In the genomic region with DNA sequence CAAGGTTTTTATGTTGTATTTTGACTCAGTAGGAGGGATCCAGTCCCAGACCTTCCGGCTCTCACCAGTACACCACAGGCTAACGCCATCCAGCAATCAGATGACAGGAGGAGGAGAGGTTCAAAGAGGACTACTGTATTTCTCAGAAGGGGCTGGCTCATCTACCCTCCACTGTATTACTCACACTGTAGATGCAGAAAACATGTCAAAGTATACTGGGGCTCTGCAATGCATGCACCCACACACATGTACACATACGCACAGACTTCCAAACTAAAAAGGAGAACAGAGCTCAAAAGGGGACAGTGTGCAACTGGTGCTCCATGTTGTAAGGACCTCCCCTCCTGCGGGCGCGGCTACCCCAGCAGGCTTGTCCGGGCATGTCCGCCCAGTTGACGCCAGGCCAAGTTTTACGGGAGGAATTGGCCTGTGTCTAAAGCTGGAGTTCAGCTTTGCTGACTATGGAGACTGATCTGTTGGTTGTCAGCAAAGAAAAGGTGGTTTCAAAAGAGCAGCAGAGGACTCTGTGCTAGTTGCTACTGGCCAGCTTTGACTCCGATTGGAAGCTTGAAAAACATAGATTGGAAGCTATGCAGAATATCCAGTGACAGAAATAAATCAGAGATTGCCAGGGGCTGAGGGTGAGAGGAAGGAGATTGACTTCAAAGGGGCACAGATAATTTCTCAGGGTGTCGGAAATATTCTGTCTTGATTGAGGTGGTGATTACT, we compare ENCODE assay signal across 8 cellular contexts.
DNase-seq lines count a peak whose midpoint lies in the region; ATAC-seq lines count a peak whose summit lies in the region.

No MANE protein-coding gene starts in this region.

- POLR2A ChIA-PET in activated CD4-positive, alpha-beta T cell treated with anti-CD3 and anti-CD28 coated beads for 36 hours (lab: Charles Lee) = interaction anchor here (1.1 kb wide), 1 partner anchor 593 kb away, joined by 3 read pairs; the partner anchor contains the start of gene SPRYD7

- no peak overlapping the region for H3K27ac Mint-ChIP-seq in activated CD4-positive, alpha-beta T cell treated with anti-CD3 and anti-CD28 coated beads for 36 hours

- peak; percentile 94 for ATAC-seq in activated CD4-positive, alpha-beta T cell treated with anti-CD3 and anti-CD28 coated beads for 36 hours
- peak; percentile 96 for ATAC-seq in right cardiac atrium

- no peaks in the 10 kb centered on the region for H3K36me3 Mint-ChIP-seq in activated CD4-positive, alpha-beta T cell treated with anti-CD3 and anti-CD28 coated beads for 36 hours (ENCODE audit: low read depth)

- no peaks in the 10 kb centered on the region for H3K27me3 ChIP-seq in right cardiac atrium (ENCODE audit: control insufficient read depth, insufficient read depth)

- H3K9me3 ChIP-seq in right cardiac atrium (ENCODE audit: control insufficient read depth, low read length) = no peaks in the 10 kb centered on the region

- no peak overlapping the region for H3K4me3 Mint-ChIP-seq in activated CD4-positive, alpha-beta T cell treated with anti-CD3 and anti-CD28 coated beads for 36 hours

- no peaks in the 10 kb centered on the region for H3K27me3 Mint-ChIP-seq in activated CD4-positive, alpha-beta T cell treated with anti-CD3 and anti-CD28 coated beads for 36 hours

- peaks cover 3% of the 10 kb centered on the region for H3K4me1 ChIP-seq in right cardiac atrium (ENCODE audit: control insufficient read depth, insufficient read depth, low read length)

- H3K9me3 Mint-ChIP-seq in activated CD4-positive, alpha-beta T cell treated with anti-CD3 and anti-CD28 coated beads for 36 hours (ENCODE audit: low read depth) = peaks cover 4% of the 10 kb centered on the region

- WGBS in right cardiac atrium = 16% methylated on average over 12 of the region's 12 CpGs

- H3K27ac ChIP-seq in angular gyrus (ENCODE audit: low read depth, low read length) (peak overlapping the region; percentile 83), right cardiac atrium (ENCODE audit: low read length) (peak overlapping the region; percentile 61)

- intact Hi-C loops in activated CD4-positive, alpha-beta T cell treated with anti-CD3 and anti-CD28 coated beads for 36 hours (cut with DNase I, micrococcal nuclease) = loop anchor here in 1 of 2 experiments (5.0 to 10.0 kb wide), 2 partner anchors 275 to 447 kb away; no protein-coding TSS in a partner anchor
- intact Hi-C loops in right cardiac atrium (cut with DNase I) = loop anchor here in 3 of 4 donors (10.0 kb wide), 3 partner anchors 135 to 535 kb away; partner anchors contain the start of gene TRIM13 (in 1 of the 3)

- DNase-seq in activated CD4-positive, alpha-beta T cell treated with anti-CD3 and anti-CD28 coated beads for 36 hours = peak; percentile 46
- DNase-seq in activated CD4-positive, alpha-beta T cell treated with anti-CD3 and anti-CD28 coated beads, Interleukin-2, amount 50 U/mL, for 1 hour = no peak
- peak; percentile 69 to 90 for DNase-seq in NCI-H446 (lab: John Stamatoyannopoulos, UW)
- DNase-seq in right cardiac atrium = peak; percentile 90 to 96 (median 95)
- peak; percentile 82 for DNase-seq in renal cortical epithelial cell (ENCODE audit: low read depth)
- DNase-seq in NCI-H1092 treated with DMSO at 0.1 percent for 48 hours (lab: John Stamatoyannopoulos, UW) = no peak
- DNase-seq in T-helper 9 cell = no peak

- CTCF ChIA-PET in activated CD4-positive, alpha-beta T cell treated with anti-CD3 and anti-CD28 coated beads for 36 hours (lab: Charles Lee) = no interaction called here

- peak overlapping the region; percentile 17 for H3K4me3 ChIP-seq in right cardiac atrium (ENCODE audit: low read length)

- peaks cover 30% of the 10 kb centered on the region for H3K4me1 Mint-ChIP-seq in activated CD4-positive, alpha-beta T cell treated with anti-CD3 and anti-CD28 coated beads for 36 hours

Comparison
In these comparisons a context has a peak if more than half of its experiments do, and no peak if none do; other contexts are left out.
1. DNase-seq: peak in activated CD4-positive, alpha-beta T cell treated with anti-CD3 and anti-CD28 coated beads for 36 hours (single experiment), NCI-H446 (2 of 2), right cardiac atrium (3 of 3) and renal cortical epithelial cell (single experiment); none in activated CD4-positive, alpha-beta T cell treated with anti-CD3 and anti-CD28 coated beads, Interleukin-2, amount 50 U/mL, for 1 hour (single experiment), NCI-H1092 treated with DMSO at 0.1 percent for 48 hours (single experiment) and T-helper 9 cell (single experiment).